ENCODE assay signal across 11 cellular contexts in the genomic region with DNA sequence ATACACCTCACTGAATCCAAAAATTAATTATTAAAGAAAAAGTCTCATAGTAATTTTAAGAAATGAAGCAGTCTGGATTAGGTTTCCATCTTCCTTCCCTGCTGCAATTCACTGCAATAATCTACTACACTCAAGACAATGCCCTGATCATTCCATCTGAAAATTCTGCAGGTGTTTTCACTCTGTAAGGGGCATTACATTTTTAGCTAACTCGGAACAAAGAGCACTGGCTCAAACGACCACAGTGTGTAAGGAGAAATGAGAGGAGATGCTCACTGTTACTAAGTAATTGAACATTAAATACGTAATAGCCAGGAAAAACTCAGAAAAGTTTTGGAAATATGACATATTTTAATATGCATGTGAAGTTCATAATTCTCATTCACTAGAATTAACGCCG. TPM values are rescaled to one million over a fixed set of nuclear protein-coding genes. Genes with fewer than 3 reads are reported as not detected.
DNase-seq lines count a peak whose midpoint lies in the region; ATAC-seq and TF ChIP-seq lines count a peak whose summit lies in the region.
"Had no signal": no experiment of that assay in that cellular context is flagged by ENCODE, and none has a peak within 500 bp of the region (broad histone marks: within the 10 kb centered on the region; RNA-seq: fewer than 3 reads in every experiment).

No MANE protein-coding gene starts in this region.

- no peak overlapping the region for H3K4me3 ChIP-seq in breast epithelium
- H3K4me3 ChIP-seq in Panc1 (ENCODE audit: low read depth in 2 of 2, low read length in 2 of 2), result peak overlapping the region; percentile 72 to 78
- H3K4me3 ChIP-seq in hepatocyte, result no peak overlapping the region
- H3K4me3 ChIP-seq in smooth muscle cell, result peak overlapping the region; percentile 87

- CTCF ChIA-PET in MCF 10A (lab: Yijun Ruan, JAX) (interaction anchor here (0.6 to 1.1 kb wide), 3 partner anchors 11 to 455 kb away, joined by 3 to 6 read pairs (median 3); no protein-coding TSS in a partner anchor), Panc1 (lab: Charles Lee) (no interaction called here)

- DNase-seq in MCF 10A (ENCODE audit: unreplicated experiment) (no peak), breast epithelium (ENCODE audit: low spot score in 2 of 2) (no peak), Panc1 (ENCODE audit: low read depth, low spot score) (no peak), hepatocyte (ENCODE audit: low spot score) (no peak), smooth muscle cell (lab: John Stamatoyannopoulos, UW; ENCODE audit: unreplicated experiment) (no peak), retina (no peak)
- DNase-seq: NCI-H1105 treated with DMSO at 0.1 percent for 48 hours, NCI-H524 treated with DMSO at 0.1 percent for 48 hours had no signal

- intact Hi-C loops in MCF 10A (cut with micrococcal nuclease) (no loop called here), breast epithelium (cut with DNase I; ENCODE audit: low total_unique reads) (no loop called here), Panc1 (cut with micrococcal nuclease; ENCODE audit: unreplicated experiment) (no loop called here)

- H3K4me1 ChIP-seq in breast epithelium, result peaks cover 0 to 4% of the 10 kb centered on the region in 2 donors
- H3K4me1 ChIP-seq in Panc1 (ENCODE audit: control insufficient read depth, insufficient read depth, low read length), result peaks cover 42% of the 10 kb centered on the region
- peaks cover 15% of the 10 kb centered on the region for H3K4me1 ChIP-seq in hepatocyte (ENCODE audit: insufficient read depth)
- peaks cover 36% of the 10 kb centered on the region for H3K4me1 ChIP-seq in smooth muscle cell (ENCODE audit: low read depth)

- BruUV-seq in MCF 10A (replicated peaks; lab: Mats Ljungman, UMichigan), result no TSS peak
- BruUV-seq in Panc1 (replicated peaks; lab: Mats Ljungman, UMichigan), result no TSS peak

- peaks cover 45% of the 10 kb centered on the region for H3K79me2 ChIP-seq in hepatocyte
- H3K79me2 ChIP-seq in smooth muscle cell (ENCODE audit: low read depth), result peaks cover 25% of the 10 kb centered on the region

- 54% methylated on average over 5 of the region's 5 CpGs for WGBS in hepatocyte (ENCODE audit: low lambda C conversion rate, missing lambda C conversion rate)
- WGBS in smooth muscle cell (ENCODE audit: low lambda C conversion rate), result 50% methylated on average over 5 of the region's 5 CpGs

- no peaks in the 10 kb centered on the region for H3K36me3 Mint-ChIP-seq in MCF 10A (ENCODE audit: insufficient read depth, unreplicated experiment)

- no peaks in the 10 kb centered on the region for H3K9me2 ChIP-seq in hepatocyte (replicated peaks; ENCODE audit: insufficient read depth)

- H3K9me3 ChIP-seq in breast epithelium (no peaks in the 10 kb centered on the region), Panc1 (ENCODE audit: control insufficient read depth, insufficient read depth, low read depth, low read length) (no peaks in the 10 kb centered on the region), hepatocyte (ENCODE audit: low read depth) (no peaks in the 10 kb centered on the region), smooth muscle cell (replicated peaks; ENCODE audit: low read depth) (no peaks in the 10 kb centered on the region)

- TF ChIP-seq CTCF in MCF 10A (IDR thresholded peaks at IDR 0.05; ENCODE audit: unreplicated experiment) (no peak), breast epithelium (IDR thresholded peaks at IDR 0.05) (no peak), Panc1 (IDR thresholded peaks at IDR 0.05) (no peak), hepatocyte (IDR thresholded peaks at IDR 0.05; ENCODE audit: poor library complexity) (no peak), smooth muscle cell (IDR thresholded peaks at IDR 0.05; ENCODE audit: borderline replicate concordance, insufficient read depth, poor library complexity, severe bottlenecking) (no peak)

- in situ Hi-C loops in Panc1 (cut with HindIII; ENCODE audit: low pct_unique_long_range_greater_than_20kb, low sequenced_read_pairs), result no loop called here

- no peak overlapping the region for H3K27ac ChIP-seq in breast epithelium
- peak overlapping the region; percentile 77 for H3K27ac ChIP-seq in Panc1 (ENCODE audit: low read length)
- H3K27ac ChIP-seq in hepatocyte, result no peak overlapping the region
- no peak overlapping the region for H3K27ac ChIP-seq in smooth muscle cell (ENCODE audit: low read depth)

- H3K27me3 ChIP-seq in breast epithelium (no peaks in the 10 kb centered on the region), Panc1 (ENCODE audit: control insufficient read depth, insufficient read depth, low read length) (no peaks in the 10 kb centered on the region), hepatocyte (no peaks in the 10 kb centered on the region), smooth muscle cell (ENCODE audit: low read depth) (no peaks in the 10 kb centered on the region)

- H3K9me3 Mint-ChIP-seq in MCF 10A (ENCODE audit: unreplicated experiment), result no peaks in the 10 kb centered on the region

- POLR2A ChIA-PET in MCF 10A (lab: Yijun Ruan, JAX), result interaction anchor here (0.5 to 1.8 kb wide), 4 partner anchors 10 to 259 kb away, joined by 3 to 7 read pairs (median 5); no protein-coding TSS in a partner anchor
- POLR2A ChIA-PET in Panc1 (lab: Charles Lee), result no interaction called here

- ATAC-seq in Panc1, result no peak
- ATAC-seq in HG02678 (IDR thresholded peaks at IDR 0.05; ENCODE audit: unreplicated experiment), result no peak
- ATAC-seq in GM18517 (IDR thresholded peaks at IDR 0.05; ENCODE audit: unreplicated experiment), result no peak
- ATAC-seq: activated CD4-positive, CD25-positive, alpha-beta regulatory T cell treated with anti-CD3 and anti-CD28 coated beads, Interleukin-2, amount 50 U/mL, for 24 hours had no signal

- H4K20me1 ChIP-seq in hepatocyte (ENCODE audit: insufficient read depth, poor library complexity, severe bottlenecking), result no peaks in the 10 kb centered on the region
- H4K20me1 ChIP-seq in smooth muscle cell (ENCODE audit: low read depth), result no peaks in the 10 kb centered on the region

- H3K4me2 ChIP-seq in hepatocyte, result peak overlapping the region; percentile 96
- peak overlapping the region; percentile 100 for H3K4me2 ChIP-seq in smooth muscle cell

- peaks cover 42% of the 10 kb centered on the region for H3K4me1 Mint-ChIP-seq in MCF 10A (ENCODE audit: insufficient read depth, unreplicated experiment)

- H3K27ac Mint-ChIP-seq in MCF 10A (ENCODE audit: low read depth, unreplicated experiment), result peak overlapping the region; percentile 82

- peaks cover 14% of the 10 kb centered on the region for H3F3A ChIP-seq in smooth muscle cell (ENCODE audit: low read depth)

- TF ChIP-seq POLR2A in breast epithelium (IDR thresholded peaks at IDR 0.05), result no peak

- no peaks in the 10 kb centered on the region for H3K36me3 ChIP-seq in breast epithelium
- H3K36me3 ChIP-seq in Panc1 (ENCODE audit: control insufficient read depth, insufficient read depth, low read length), result no peaks in the 10 kb centered on the region
- H3K36me3 ChIP-seq in hepatocyte (replicated peaks; ENCODE audit: insufficient read depth, low read depth), result no peaks in the 10 kb centered on the region
- H3K36me3 ChIP-seq in smooth muscle cell (ENCODE audit: low read depth), result no peaks in the 10 kb centered on the region

- H3K27me3 Mint-ChIP-seq in MCF 10A (ENCODE audit: insufficient read depth, unreplicated experiment), result no peaks in the 10 kb centered on the region

- H3K4me3 Mint-ChIP-seq in MCF 10A (ENCODE audit: unreplicated experiment), result peak overlapping the region; percentile 87

- no peak overlapping the region for H3K9ac ChIP-seq in smooth muscle cell (ENCODE audit: low read depth)

- no peak overlapping the region for H2AFZ ChIP-seq in hepatocyte
- H2AFZ ChIP-seq in smooth muscle cell (ENCODE audit: low read depth), result no peak overlapping the region

RNA-seq across cellular contexts. Expression of a gene that starts 1.3 kb away (rescaled TPM):
- 6.0 and 14.5 TPM in 2 replicates for total RNA-seq in MCF 10A (2022)
- total RNA-seq in breast epithelium, result 1 to 10 TPM; 2.9 to 3.8 (median 3.0) TPM
- total RNA-seq in Panc1 (2021; ENCODE audit: unreplicated experiment), result 36.3 TPM
- 12.5 TPM for polyA plus RNA-seq in Panc1 (2012; ENCODE audit: insufficient read length)
- 10.3 and 14.1 TPM in 2 replicates for total RNA-seq in hepatocyte
- polyA plus RNA-seq in hepatocyte, result 3.2 and 4.9 TPM in 2 replicates
- 14.4 and 15.1 TPM in 2 replicates for total RNA-seq in smooth muscle cell
- 1.7 and 4.0 TPM in 2 replicates for polyA plus RNA-seq in smooth muscle cell

Comparison
In these comparisons a context has a peak if more than half of its experiments do, and no peak if none do; other contexts are left out.
1. H3K4me3 ChIP-seq: peak in Panc1 (2 of 2) and smooth muscle cell (single experiment); none in breast epithelium (0 of 3) and hepatocyte (single experiment).